Comparison of ENCODE assay signal across 15 cellular contexts in genomic region chr6:1263039-1263849, GRCh38. TPM values are rescaled to one million over a fixed set of nuclear protein-coding genes. Genes with fewer than 3 reads are reported as not detected.
A peak's percentile ranks its signal among the peaks of the same experiment; 100 is the strongest.
DNase-seq lines count a peak whose midpoint lies in the region; ATAC-seq and TF ChIP-seq lines count a peak whose summit lies in the region.
"Had no signal": no experiment of that assay in that cellular context is flagged by ENCODE, and none has a peak within 500 bp of the region (broad histone marks: within the 10 kb centered on the region; RNA-seq: fewer than 3 reads in every experiment).

No MANE protein-coding gene starts in this region.

- H3K36me3 Mint-ChIP-seq in endodermal cell (ENCODE audit: low read depth): no peaks in the 10 kb centered on the region
- no peaks in the 10 kb centered on the region for H3K36me3 Mint-ChIP-seq in stimulated activated effector memory CD8-positive, alpha-beta T cell treated with anti-CD3 and anti-CD28 coated beads, Interleukin-12 subunit alpha, Interleukin-12 subunit beta, amount 100 ng/mL, for 72 hours
- H3K36me3 Mint-ChIP-seq: IgD-negative memory B cell, naive B cell had no signal

- no peaks in the 10 kb centered on the region for H3K9me3 ChIP-seq in endodermal cell (ENCODE audit: control insufficient read depth, low read length)
- H3K9me3 ChIP-seq: ascending aorta, gastroesophageal sphincter, SK-N-SH, stomach had no signal

- H3K4me3 ChIP-seq in NB4 (ENCODE audit: low read depth, low read length) (no peak overlapping the region), endodermal cell (ENCODE audit: low read length) (no peak overlapping the region)
- H3K4me3 ChIP-seq: ascending aorta, gastroesophageal sphincter, stomach had no signal

- H3K9ac ChIP-seq in endodermal cell (ENCODE audit: extremely low read depth, low read length, poor library complexity, severe bottlenecking): no peak overlapping the region
- H3K9ac ChIP-seq: SK-N-SH had no signal

- no peak overlapping the region for H3K27ac Mint-ChIP-seq in endodermal cell
- H3K27ac Mint-ChIP-seq in stimulated activated effector memory CD8-positive, alpha-beta T cell treated with anti-CD3 and anti-CD28 coated beads, Interleukin-12 subunit alpha, Interleukin-12 subunit beta, amount 100 ng/mL, for 72 hours: no peak overlapping the region
- H3K27ac Mint-ChIP-seq: IgD-negative memory B cell, naive B cell had no signal

- no peaks in the 10 kb centered on the region for H3K27me3 ChIP-seq in endodermal cell (ENCODE audit: control insufficient read depth, insufficient read depth, low read length, poor library complexity, severe bottlenecking)
- H3K27me3 ChIP-seq: ascending aorta, gastroesophageal sphincter, stomach had no signal

- no peaks in the 10 kb centered on the region for H3K9me3 Mint-ChIP-seq in endodermal cell
- H3K9me3 Mint-ChIP-seq in stimulated activated effector memory CD8-positive, alpha-beta T cell treated with anti-CD3 and anti-CD28 coated beads, Interleukin-12 subunit alpha, Interleukin-12 subunit beta, amount 100 ng/mL, for 72 hours: no peaks in the 10 kb centered on the region
- H3K9me3 Mint-ChIP-seq: naive B cell had no signal

- H3K4me1 ChIP-seq in endodermal cell (ENCODE audit: control insufficient read depth, insufficient read depth, low read length): no peaks in the 10 kb centered on the region
- H3K4me1 ChIP-seq: ascending aorta, gastroesophageal sphincter had no signal

- TF ChIP-seq CTCF in NB4 (IDR thresholded peaks at IDR 0.05; ENCODE audit: low read depth, low read length) (peak; percentile 40), endodermal cell (conservative IDR thresholded peaks at IDR 0.05) (peak; percentile 74)

- H3K4me1 Mint-ChIP-seq in endodermal cell: peaks cover 4% of the 10 kb centered on the region
- H3K4me1 Mint-ChIP-seq in stimulated activated effector memory CD8-positive, alpha-beta T cell treated with anti-CD3 and anti-CD28 coated beads, Interleukin-12 subunit alpha, Interleukin-12 subunit beta, amount 100 ng/mL, for 72 hours: no peaks in the 10 kb centered on the region
- H3K4me1 Mint-ChIP-seq: naive B cell had no signal

- H3K36me3 ChIP-seq in endodermal cell (ENCODE audit: control insufficient read depth, insufficient read depth, low read length): no peaks in the 10 kb centered on the region
- H3K36me3 ChIP-seq: ascending aorta, gastroesophageal sphincter, stomach had no signal

- TF ChIP-seq POLR2A in NB4 (IDR thresholded peaks at IDR 0.05; ENCODE audit: extremely low read depth, insufficient read length): no peak

- H3K27me3 Mint-ChIP-seq in endodermal cell (ENCODE audit: insufficient read depth): peaks cover 7% of the 10 kb centered on the region

- 89 to 91% methylated on average over 11 to 12 of the region's 12 CpGs for WGBS in endodermal cell (ENCODE audit: insufficient coverage in 1 of 2, insufficient read length in 1 of 2), 2 experiments

- no peak overlapping the region for H3K27ac ChIP-seq in endodermal cell (ENCODE audit: low read depth, low read length)
- H3K27ac ChIP-seq: ascending aorta, gastroesophageal sphincter, stomach had no signal

- ATAC-seq in stimulated activated effector memory CD8-positive, alpha-beta T cell treated with anti-CD3 and anti-CD28 coated beads, Interleukin-12 subunit alpha, Interleukin-12 subunit beta, amount 100 ng/mL, for 72 hours: peak; percentile 24
- ATAC-seq: gastroesophageal sphincter had no signal

- DNase-seq in GM03348 (ENCODE audit: low spot score): peak; percentile 57
- peak; percentile 56 for DNase-seq in NB4 (ENCODE audit: low read depth)
- peak; percentile 79 for DNase-seq in endodermal cell
- no peak for DNase-seq in stimulated activated effector memory CD8-positive, alpha-beta T cell treated with anti-CD3 and anti-CD28 coated beads, Interleukin-12 subunit alpha, Interleukin-12 subunit beta, amount 100 ng/mL, for 72 hours (ENCODE audit: low spot score in 2 of 2)
- no peak for DNase-seq in T-helper 9 cell
- no peak for DNase-seq in medulla oblongata (ENCODE audit: extremely low spot score)
- no peak for DNase-seq in globus pallidus (ENCODE audit: low spot score)
- DNase-seq: activated T-cell treated with anti-CD3 and anti-CD28 coated beads, Interleukin-2, amount 50 U/mL, for 48 hours; naive B cell; NCI-H2029; SK-N-SH; stomach had no signal

- no peak overlapping the region for H3K4me3 Mint-ChIP-seq in endodermal cell
- H3K4me3 Mint-ChIP-seq in stimulated activated effector memory CD8-positive, alpha-beta T cell treated with anti-CD3 and anti-CD28 coated beads, Interleukin-12 subunit alpha, Interleukin-12 subunit beta, amount 100 ng/mL, for 72 hours: no peak overlapping the region
- H3K4me3 Mint-ChIP-seq: IgD-negative memory B cell had no signal

RNA-seq across cellular contexts. Expression of gene FOXQ1, which starts 48.7 kb away (rescaled TPM):
- 10 to 100 TPM in 1 of 2 donors, 1 to 10 TPM in 1; 7.8 to 41.3 TPM for total RNA-seq in endodermal cell
- polyA plus RNA-seq in endodermal cell (2013, experiment 1 of 2): 13.9 TPM
- 19.2 TPM for polyA plus RNA-seq in endodermal cell (2013, experiment 2 of 2)
- polyA plus RNA-seq: IgD-negative memory B cell, SK-N-SH had no signal

Comparison
In these comparisons a context has a peak if more than half of its experiments do, and no peak if none do; other contexts are left out.
1. DNase-seq: peak in GM03348 (single experiment), NB4 (single experiment) and endodermal cell (single experiment); none in stimulated activated effector memory CD8-positive, alpha-beta T cell treated with anti-CD3 and anti-CD28 coated beads, Interleukin-12 subunit alpha, Interleukin-12 subunit beta, amount 100 ng/mL, for 72 hours (0 of 2), T-helper 9 cell (single experiment), medulla oblongata (single experiment) and globus pallidus (single experiment).